ENCODE assay signal across 8 cellular contexts in the genomic region with DNA sequence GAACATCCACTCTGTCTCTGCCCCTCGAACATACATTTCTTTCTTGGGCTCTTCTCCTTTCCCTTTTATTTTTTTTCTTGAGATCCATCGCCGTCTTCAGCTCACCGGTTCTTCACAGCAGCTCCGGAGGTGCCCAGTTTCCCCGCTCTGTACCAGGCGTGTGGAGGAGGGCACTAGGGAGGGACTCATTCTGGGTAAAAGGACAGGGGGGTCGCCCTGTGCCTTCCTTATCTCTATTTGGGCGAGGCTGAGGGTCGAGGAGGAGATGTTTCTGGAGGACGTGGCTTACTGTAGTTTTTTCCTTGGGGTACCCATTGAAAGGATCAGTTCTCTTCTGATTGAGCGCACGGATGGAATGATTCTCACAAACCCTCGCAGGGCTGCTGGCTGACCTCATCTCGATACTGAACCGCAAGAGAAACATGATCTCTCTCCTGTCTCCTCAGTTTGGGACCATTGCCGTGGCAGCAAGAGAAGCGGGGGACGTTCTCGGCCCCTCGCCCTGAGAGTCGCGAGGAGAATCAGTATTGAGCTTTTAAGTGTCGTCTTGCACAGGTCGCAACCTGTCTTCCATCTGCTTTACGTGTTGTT. TPM values are rescaled to one million over a fixed set of nuclear protein-coding genes. Genes with fewer than 3 reads are reported as not detected.
A peak's percentile ranks its signal among the peaks of the same experiment; 100 is the strongest.
DNase-seq lines count a peak whose midpoint lies in the region; ATAC-seq and TF ChIP-seq lines count a peak whose summit lies in the region.

No MANE protein-coding gene starts in this region.

- peak overlapping the region; percentile 90 to 99 (median 94) for H3K4me3 Mint-ChIP-seq in CD4-positive, CD25-positive, alpha-beta regulatory T cell
- H3K4me3 Mint-ChIP-seq in activated naive CD4-positive, alpha-beta T cell treated with anti-CD3 and anti-CD28 coated beads, Interleukin-2, amount 50 U/mL, for 24 hours, result peak overlapping the region; percentile 100

- no peak for DNase-seq in CD4-positive, CD25-positive, alpha-beta regulatory T cell
- peak; percentile 35 to 63 for DNase-seq in Kasumi-1 (lab: John Stamatoyannopoulos, UW)
- peak in 1 of 3 donors; percentile 27 for DNase-seq in right cardiac atrium
- DNase-seq in sigmoid colon, result no peak
- DNase-seq in NCI-H1930 (lab: John Stamatoyannopoulos, UW), result no peak
- no peak for DNase-seq in cerebellar nuclear complex (lab: John Stamatoyannopoulos, UW)

- peak in 1 of 2 donors; percentile 1 for ATAC-seq in CD4-positive, CD25-positive, alpha-beta regulatory T cell (ENCODE audit: low read depth in 2 of 2)
- ATAC-seq in GM18909 (IDR thresholded peaks at IDR 0.05; ENCODE audit: poor library complexity, unreplicated experiment), result peak; percentile 4
- ATAC-seq in right cardiac atrium, result peak; percentile 1 to 15

- H3K9me3 Mint-ChIP-seq in CD4-positive, CD25-positive, alpha-beta regulatory T cell, result no peaks in the 10 kb centered on the region
- H3K9me3 Mint-ChIP-seq in activated naive CD4-positive, alpha-beta T cell treated with anti-CD3 and anti-CD28 coated beads, Interleukin-2, amount 50 U/mL, for 24 hours, result no peaks in the 10 kb centered on the region

- H3K4me1 ChIP-seq in CD4-positive, CD25-positive, alpha-beta regulatory T cell (ENCODE audit: control insufficient read depth, insufficient read depth, low read length, poor library complexity, severe bottlenecking), result peaks cover 18% of the 10 kb centered on the region
- peaks cover 4% of the 10 kb centered on the region for H3K4me1 ChIP-seq in right cardiac atrium (ENCODE audit: control insufficient read depth, insufficient read depth, low read length)
- peaks cover 0 to 27% (median 20%) of the 10 kb centered on the region in 4 donors for H3K4me1 ChIP-seq in sigmoid colon

- TF ChIP-seq POLR2A in sigmoid colon (IDR thresholded peaks at IDR 0.05), result peak in 1 of 2 donors; percentile 26

- TF ChIP-seq EP300 in sigmoid colon (IDR thresholded peaks at IDR 0.05), result no peak

- H3K27ac Mint-ChIP-seq in CD4-positive, CD25-positive, alpha-beta regulatory T cell, result peak overlapping the region; percentile 76 to 98 (median 93)
- H3K27ac Mint-ChIP-seq in activated naive CD4-positive, alpha-beta T cell treated with anti-CD3 and anti-CD28 coated beads, Interleukin-2, amount 50 U/mL, for 24 hours, result peak overlapping the region; percentile 99

- intact Hi-C loops in right cardiac atrium (cut with DNase I), result no loop called here
- intact Hi-C loops in sigmoid colon (cut with DNase I), result loop anchor here (2.0 to 10.0 kb wide), 2 partner anchors 64 to 410 kb away; a partner anchor contains a TSS

- peaks cover 15 to 48% (median 31%) of the 10 kb centered on the region in 4 donors for H3K4me1 Mint-ChIP-seq in CD4-positive, CD25-positive, alpha-beta regulatory T cell
- H3K4me1 Mint-ChIP-seq in activated naive CD4-positive, alpha-beta T cell treated with anti-CD3 and anti-CD28 coated beads, Interleukin-2, amount 50 U/mL, for 24 hours, result peaks cover 48% of the 10 kb centered on the region

- H3K27me3 ChIP-seq in CD4-positive, CD25-positive, alpha-beta regulatory T cell (ENCODE audit: control insufficient read depth, insufficient read depth, low read length), result no peaks in the 10 kb centered on the region
- H3K27me3 ChIP-seq in right cardiac atrium (ENCODE audit: control insufficient read depth, insufficient read depth), result no peaks in the 10 kb centered on the region
- H3K27me3 ChIP-seq in sigmoid colon, result no peaks in the 10 kb centered on the region

- H3K36me3 ChIP-seq in CD4-positive, CD25-positive, alpha-beta regulatory T cell (ENCODE audit: control insufficient read depth, insufficient read depth, low read length), result no peaks in the 10 kb centered on the region
- no peaks in the 10 kb centered on the region for H3K36me3 ChIP-seq in sigmoid colon

- H3K27me3 Mint-ChIP-seq in CD4-positive, CD25-positive, alpha-beta regulatory T cell, result no peaks in the 10 kb centered on the region
- no peaks in the 10 kb centered on the region for H3K27me3 Mint-ChIP-seq in activated naive CD4-positive, alpha-beta T cell treated with anti-CD3 and anti-CD28 coated beads, Interleukin-2, amount 50 U/mL, for 24 hours

- H3K27ac ChIP-seq in CD4-positive, CD25-positive, alpha-beta regulatory T cell (ENCODE audit: insufficient read depth, low read length, poor library complexity, severe bottlenecking), result peak overlapping the region; percentile 78
- peak overlapping the region; percentile 73 for H3K27ac ChIP-seq in right cardiac atrium (ENCODE audit: low read length)
- peak overlapping the region; percentile 84 to 89 (median 88) for H3K27ac ChIP-seq in sigmoid colon

- peak overlapping the region; percentile 98 for H3K4me3 ChIP-seq in CD4-positive, CD25-positive, alpha-beta regulatory T cell (ENCODE audit: low read depth, low read length)
- peak overlapping the region; percentile 86 for H3K4me3 ChIP-seq in right cardiac atrium (ENCODE audit: low read length)
- H3K4me3 ChIP-seq in sigmoid colon, result peak overlapping the region; percentile 64 to 81 (median 72)

- H3K9me3 ChIP-seq in CD4-positive, CD25-positive, alpha-beta regulatory T cell (ENCODE audit: control insufficient read depth in 2 of 2, low read length in 2 of 2), result no peaks in the 10 kb centered on the region
- H3K9me3 ChIP-seq in right cardiac atrium (ENCODE audit: control insufficient read depth, low read length) (no peaks in the 10 kb centered on the region), sigmoid colon (no peaks in the 10 kb centered on the region)

- under 1% methylated on average over 26 of the region's 26 CpGs for WGBS in right cardiac atrium
- 0 to 1% methylated on average over 26 of the region's 26 CpGs for WGBS in sigmoid colon, 2 donors

- no peak for TF ChIP-seq CTCF in sigmoid colon (IDR thresholded peaks at IDR 0.05)

- H3K36me3 Mint-ChIP-seq in CD4-positive, CD25-positive, alpha-beta regulatory T cell, result peaks cover 6% of the 10 kb centered on the region
- peaks cover 1% of the 10 kb centered on the region for H3K36me3 Mint-ChIP-seq in activated naive CD4-positive, alpha-beta T cell treated with anti-CD3 and anti-CD28 coated beads, Interleukin-2, amount 50 U/mL, for 24 hours

RNA-seq across cellular contexts. Expression of a gene that starts 0.4 kb away (rescaled TPM):
- total RNA-seq in CD4-positive, CD25-positive, alpha-beta regulatory T cell, result 11.1 TPM
- 10 to 100 TPM; 12.5 to 14.9 (median 14.4) TPM for polyA plus RNA-seq in CD4-positive, CD25-positive, alpha-beta regulatory T cell
- 1 to 10 TPM; 7.1 to 9.2 (median 7.8) TPM for total RNA-seq in right cardiac atrium
- 5.5 TPM for polyA plus RNA-seq in right cardiac atrium
- 10 to 100 TPM in 2 of 4 donors, 1 to 10 TPM in 2; 9.1 to 11.1 (median 10.3) TPM for total RNA-seq in sigmoid colon
- polyA plus RNA-seq in sigmoid colon, result 1 to 10 TPM; 3.7 to 6.0 (median 4.2) TPM

RNA-seq across cellular contexts. Expression of a gene that starts 0.9 kb away (rescaled TPM):
- total RNA-seq in CD4-positive, CD25-positive, alpha-beta regulatory T cell, result 8.5 TPM
- 10 to 100 TPM; 22.0 to 31.1 (median 23.2) TPM for polyA plus RNA-seq in CD4-positive, CD25-positive, alpha-beta regulatory T cell
- 10 to 100 TPM; 27.0 to 58.0 (median 31.9) TPM for total RNA-seq in right cardiac atrium
- polyA plus RNA-seq in right cardiac atrium, result 15.3 TPM
- 10 to 100 TPM; 19.9 to 33.5 (median 30.6) TPM for total RNA-seq in sigmoid colon
- polyA plus RNA-seq in sigmoid colon, result 10 to 100 TPM in 2 of 3 donors, 1 to 10 TPM in 1; 9.6 to 16.9 (median 10.9) TPM

Comparison
In these comparisons a context has a peak if more than half of its experiments do, and no peak if none do; other contexts are left out.
1. DNase-seq: peak in Kasumi-1 (2 of 2); none in CD4-positive, CD25-positive, alpha-beta regulatory T cell (0 of 3), sigmoid colon (single experiment), NCI-H1930 (0 of 2) and cerebellar nuclear complex (0 of 2).
2. Peak in every context shown above with its lines, with median percentiles within 50 percentile points of each other: H3K27ac ChIP-seq and H3K4me3 ChIP-seq.